Comparison of ENCODE assay signal across 8 cellular contexts in genomic region chr7:74174606-74175082, GRCh38. TPM values are rescaled to one million over a fixed set of nuclear protein-coding genes. Genes with fewer than 3 reads are reported as not detected.
DNase-seq lines count a peak whose midpoint lies in the region; ATAC-seq and TF ChIP-seq lines count a peak whose summit lies in the region.

No MANE protein-coding gene starts in this region.

- TF ChIP-seq POLR2A in stomach (IDR thresholded peaks at IDR 0.05), result no peak

- peak overlapping the region; percentile 86 to 100 (median 95) for H3K27ac ChIP-seq in stomach

- no peaks in the 10 kb centered on the region for H3K27me3 ChIP-seq in stomach

- no peak for TF ChIP-seq EP300 in stomach (IDR thresholded peaks at IDR 0.05)

- peaks cover 54 to 65% (median 60%) of the 10 kb centered on the region in 4 donors for H3K4me1 ChIP-seq in stomach

- H3K9me3 ChIP-seq in stomach, result no peaks in the 10 kb centered on the region

- DNase-seq in EL (peak; percentile 45), KBM-7 (peak; percentile 51), epithelial cell of esophagus (ENCODE audit: low read depth) (peak; percentile 60), mucosa of gallbladder (ENCODE audit: low spot score) (peak; percentile 15), stomach (peak; percentile 31), SW 1271 (lab: John Stamatoyannopoulos, UW) (no peak)
- DNase-seq in activated CD4-positive, alpha-beta T cell treated with anti-CD3 and anti-CD28 coated beads, Interleukin-2, amount 50 U/mL, for 4 hours, result peak; percentile 4 to 15

- H3K4me3 ChIP-seq in epithelial cell of esophagus (ENCODE audit: low read length) (peak overlapping the region; percentile 90), stomach (peak overlapping the region; percentile 70 to 98 (median 83))

- intact Hi-C loops in stomach (cut with DNase I; ENCODE audit: low total_unique reads), result loop anchor here (10.0 kb wide), 1 partner anchor 90 kb away; the partner anchor contains the start of gene LIMK1

- TF ChIP-seq CTCF in epithelial cell of esophagus (IDR thresholded peaks at IDR 0.05; ENCODE audit: insufficient read depth, low read depth, low read length, missing control alignments) (no peak), stomach (IDR thresholded peaks at IDR 0.05) (no peak)

- WGBS in stomach, 5 donors, result 0 to 1% (median 1%) methylated on average over 24 to 43 of the region's 43 CpGs

- peak; percentile 10 for ATAC-seq in GM21576 (IDR thresholded peaks at IDR 0.05; ENCODE audit: unreplicated experiment)

- H3K36me3 ChIP-seq in stomach, result peaks cover 0 to 24% (median 12%) of the 10 kb centered on the region in 4 donors

- in situ Hi-C loops in KBM-7 (cut with MboI; ENCODE audit: low pct_unique_long_range_greater_than_20kb, low sequenced_read_pairs), result loop anchor here (25.0 kb wide), 2 partner anchors 112 to 312 kb away; partner anchors contain the start of gene TMEM270

RNA-seq across cellular contexts. Expression of gene EIF4H, which starts 0.5 kb away (rescaled TPM):
- total RNA-seq in mucosa of gallbladder, result 210 TPM
- 100 to 1,000 TPM in 4 of 5 donors, 10 to 100 TPM in 1; 71.2 to 235 (median 180) TPM for total RNA-seq in stomach
- 100 to 1,000 TPM; 144 to 206 (median 149) TPM for polyA plus RNA-seq in stomach

RNA-seq across cellular contexts. Expression of gene LAT2, which starts 35.2 kb away (rescaled TPM):
- total RNA-seq in mucosa of gallbladder, result 25.1 TPM
- 100 to 1,000 TPM in 1 of 5 donors, 1 to 10 TPM in 3, under 1 TPM in 1; 0.45 to 150 (median 3.9) TPM for total RNA-seq in stomach
- 1 to 10 TPM; 6.3 to 8.7 (median 7.2) TPM for polyA plus RNA-seq in stomach

Comparison
In these comparisons a context has a peak if more than half of its experiments do, and no peak if none do; other contexts are left out.
1. DNase-seq: peak in EL (single experiment), KBM-7 (single experiment), activated CD4-positive, alpha-beta T cell treated with anti-CD3 and anti-CD28 coated beads, Interleukin-2, amount 50 U/mL, for 4 hours (2 of 2), epithelial cell of esophagus (single experiment), mucosa of gallbladder (single experiment) and stomach (single experiment); none in SW 1271 (0 of 2).